In genomic region chr11:46490576-46491100, GRCh38 we compare ENCODE assay signal across 14 cellular contexts.
A peak's percentile ranks its signal among the peaks of the same experiment; 100 is the strongest.
DNase-seq lines count a peak whose midpoint lies in the region; FAIRE-seq and TF ChIP-seq lines count a peak whose summit lies in the region.
"Had no signal": no experiment of that assay in that cellular context is flagged by ENCODE, and none has a peak within 500 bp of the region (broad histone marks: within the 10 kb centered on the region; RNA-seq: fewer than 3 reads in every experiment).

No MANE protein-coding gene starts in this region.

- no peak for TF ChIP-seq CTCF in astrocyte of the spinal cord (IDR thresholded peaks at IDR 0.05; ENCODE audit: low read depth, low read length)

- in situ Hi-C loops in ACHN (cut with HindIII; ENCODE audit: low pct_ligation_motif_present, low pct_unique_long_range_greater_than_20kb, low sequenced_read_pairs), result no loop called here
- in situ Hi-C loops in astrocyte of the spinal cord (cut with HindIII; ENCODE audit: low sequenced_read_pairs), result no loop called here

- no peak for FAIRE-seq in urothelium cell line (lab: Jason Lieb, UNC)
- FAIRE-seq: TTC549 had no signal

- no peak overlapping the region for H3K4me3 ChIP-seq in astrocyte of the spinal cord (ENCODE audit: low read depth, low read length)
- H3K4me3 ChIP-seq: vagina had no signal

- DNase-seq in ACHN (peak; percentile 4), HS-5 (ENCODE audit: low read depth) (peak; percentile 6), astrocyte of the spinal cord (ENCODE audit: low read depth, low spot score) (peak; percentile 34), kidney tubule cell (ENCODE audit: low spot score) (peak; percentile 67), urothelium cell line (ENCODE audit: low spot score) (no peak), KG1 (lab: John Stamatoyannopoulos, UW) (no peak), NCI-H345 treated with DMSO at 0.1 percent for 48 hours (lab: John Stamatoyannopoulos, UW; ENCODE audit: unreplicated experiment) (no peak)
- no peak for DNase-seq in activated effector memory CD4-positive, alpha-beta T cell treated with anti-CD3 and anti-CD28 coated beads, Interleukin-2, amount 50 U/mL, for 16 hours
- DNase-seq: activated naive CD8-positive, alpha-beta T cell treated with anti-CD3 and anti-CD28 coated beads, Interleukin-2, amount 10 ng/mL, durations not matched to agents 7 days and 5 days; activated T-cell treated with anti-CD3 and anti-CD28 coated beads, Interleukin-2, amount 50 U/mL, for 1 hour; foreskin melanocyte; right cardiac atrium had no signal

Comparison
In these comparisons a context has a peak if more than half of its experiments do, and no peak if none do; other contexts are left out.
1. DNase-seq: peak in ACHN (single experiment), HS-5 (single experiment), astrocyte of the spinal cord (single experiment) and kidney tubule cell (single experiment); none in urothelium cell line (single experiment), KG1 (single experiment), activated effector memory CD4-positive, alpha-beta T cell treated with anti-CD3 and anti-CD28 coated beads, Interleukin-2, amount 50 U/mL, for 16 hours (single experiment) and NCI-H345 treated with DMSO at 0.1 percent for 48 hours (single experiment).